Comparison of ENCODE assay signal across 10 cellular contexts in the genomic region with DNA sequence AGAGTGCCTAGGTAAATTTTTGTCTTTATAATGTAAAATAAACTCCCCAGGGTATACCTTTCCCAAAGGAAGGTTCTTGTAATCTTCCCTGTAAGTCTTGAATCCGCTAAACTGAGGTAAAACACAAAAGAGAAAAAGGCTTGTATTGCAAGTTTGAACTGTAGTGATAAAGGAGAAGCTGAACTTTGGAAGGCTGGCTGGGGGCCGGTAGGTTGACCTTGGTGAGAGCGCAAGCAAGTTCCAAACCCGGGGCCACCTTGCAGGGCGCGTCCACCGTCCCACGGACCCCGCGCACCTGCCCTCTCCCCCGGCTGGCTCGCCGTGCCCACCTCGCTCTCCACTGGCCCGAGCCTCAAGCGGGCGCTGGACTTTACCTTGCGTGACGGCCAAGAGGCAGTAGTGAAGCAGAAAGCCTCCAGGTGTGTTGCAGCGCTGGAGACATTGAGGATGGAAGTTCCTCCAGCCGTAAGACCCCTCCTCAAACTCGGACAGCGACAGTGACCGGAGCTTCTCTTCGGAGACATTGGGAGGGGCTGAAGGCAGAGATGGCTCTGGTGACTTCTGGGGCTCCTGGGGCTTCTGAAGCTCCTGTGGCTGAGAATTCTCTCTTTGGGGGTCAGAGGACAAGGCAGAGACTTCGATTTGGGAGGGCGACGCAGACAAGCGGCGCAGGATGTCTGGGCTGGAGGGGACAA. TPM values are rescaled to one million over a fixed set of nuclear protein-coding genes. Genes with fewer than 3 reads are reported as not detected.
DNase-seq lines count a peak whose midpoint lies in the region; ATAC-seq, FAIRE-seq and TF ChIP-seq lines count a peak whose summit lies in the region.
"Had no signal": no experiment of that assay in that cellular context is flagged by ENCODE, and none has a peak within 500 bp of the region (broad histone marks: within the 10 kb centered on the region; RNA-seq: fewer than 3 reads in every experiment).

No MANE protein-coding gene starts in this region.

- dilution Hi-C loops in keratinocyte (cut with MboI; ENCODE audit: extremely low pct_ligation_motif_present, low sequenced_read_pairs) = no loop called here

- H3K4me2 ChIP-seq in keratinocyte (ENCODE audit: control insufficient read depth, extremely low read depth, insufficient read depth, low read depth, low read length) = peak overlapping the region; percentile 71

- peak; percentile 20 for DNase-seq in NCI-H510A treated with DMSO at 0.1 percent for 48 hours (lab: John Stamatoyannopoulos, UW)
- no peak for DNase-seq in NCI-H510A (lab: John Stamatoyannopoulos, UW)
- DNase-seq in activated T-helper 1 cell treated with anti-CD3 and anti-CD28 coated beads, Interleukin-12 subunit alpha, Interleukin-12 subunit beta, Interleukin-2, Interleukin-4 antibody, amounts not matched to agents 30 ng/mL and 10 ng/mL and 1 ng/mL, durations not matched to agents 14 hours and 24 hours and 36 hours (ENCODE audit: low spot score) = no peak
- DNase-seq in keratinocyte (ENCODE audit: low read depth, low spot score) = no peak
- no peak for DNase-seq in midbrain (lab: John Stamatoyannopoulos, UW)

- H3K9me3 ChIP-seq in keratinocyte (ENCODE audit: control insufficient read depth, low read depth, low read length) (no peaks in the 10 kb centered on the region), subcutaneous abdominal adipose tissue (ENCODE audit: control insufficient read depth in 5 of 5, low read length in 5 of 5) (no peaks in the 10 kb centered on the region)

- H3K9me1 ChIP-seq in keratinocyte (ENCODE audit: control insufficient read depth, extremely low read depth, insufficient read depth, low read length) = no peaks in the 10 kb centered on the region

- no peaks in the 10 kb centered on the region for H3K79me2 ChIP-seq in keratinocyte (ENCODE audit: control insufficient read depth, insufficient read depth, low read length)

- no peaks in the 10 kb centered on the region for H3K36me3 Mint-ChIP-seq in activated T-helper 1 cell treated with anti-CD3 and anti-CD28 coated beads, Interleukin-12 subunit alpha, Interleukin-12 subunit beta, Interleukin-2, Interleukin-4 antibody, amounts not matched to agents 30 ng/mL and 10 ng/mL and 1 ng/mL, durations not matched to agents 14 hours and 24 hours and 36 hours (ENCODE audit: low read depth)

- ATAC-seq in HG03025 (IDR thresholded peaks at IDR 0.05; ENCODE audit: low FRiP score, unreplicated experiment) = peak; percentile 2
- no peak for ATAC-seq in GM19328 (IDR thresholded peaks at IDR 0.05; ENCODE audit: unreplicated experiment)

- H3K27me3 Mint-ChIP-seq in activated T-helper 1 cell treated with anti-CD3 and anti-CD28 coated beads, Interleukin-12 subunit alpha, Interleukin-12 subunit beta, Interleukin-2, Interleukin-4 antibody, amounts not matched to agents 30 ng/mL and 10 ng/mL and 1 ng/mL, durations not matched to agents 14 hours and 24 hours and 36 hours (ENCODE audit: insufficient read depth) = peaks cover 16% of the 10 kb centered on the region

- TF ChIP-seq CTCF in keratinocyte (optimal IDR thresholded peaks at IDR 0.05 in 1 of 3, IDR thresholded peaks at IDR 0.05 in 1 of 3, conservative IDR thresholded peaks at IDR 0.05 in 1 of 3; ENCODE audit: extremely low read depth in 1 of 3, insufficient read depth in 2 of 3, low read length in 3 of 3) = no peak

- no peaks in the 10 kb centered on the region for H3K9me3 Mint-ChIP-seq in activated T-helper 1 cell treated with anti-CD3 and anti-CD28 coated beads, Interleukin-12 subunit alpha, Interleukin-12 subunit beta, Interleukin-2, Interleukin-4 antibody, amounts not matched to agents 30 ng/mL and 10 ng/mL and 1 ng/mL, durations not matched to agents 14 hours and 24 hours and 36 hours

- H3K4me3 Mint-ChIP-seq in activated T-helper 1 cell treated with anti-CD3 and anti-CD28 coated beads, Interleukin-12 subunit alpha, Interleukin-12 subunit beta, Interleukin-2, Interleukin-4 antibody, amounts not matched to agents 30 ng/mL and 10 ng/mL and 1 ng/mL, durations not matched to agents 14 hours and 24 hours and 36 hours = peak overlapping the region; percentile 79

- H3K27me3 ChIP-seq in keratinocyte (ENCODE audit: control insufficient read depth, extremely low read depth, insufficient read depth, low read length) (no peaks in the 10 kb centered on the region), subcutaneous abdominal adipose tissue (ENCODE audit: control insufficient read depth in 5 of 5, insufficient read depth in 4 of 5, low read length in 5 of 5) (peaks cover 3 to 9% (median 5%) of the 10 kb centered on the region in 5 donors)
- H3K27me3 ChIP-seq: BLaER1 treated with 17β-estradiol and CSF1 and Interleukin-3, amounts not matched to agents 10 nM and 100 nM had no signal

- H3K27ac ChIP-seq in keratinocyte (ENCODE audit: control insufficient read depth, insufficient read depth, low read length) = no peak overlapping the region
- H3K27ac ChIP-seq in subcutaneous abdominal adipose tissue (ENCODE audit: low read depth, low read length) = no peak overlapping the region

- no peak overlapping the region for H3K27ac Mint-ChIP-seq in activated T-helper 1 cell treated with anti-CD3 and anti-CD28 coated beads, Interleukin-12 subunit alpha, Interleukin-12 subunit beta, Interleukin-2, Interleukin-4 antibody, amounts not matched to agents 30 ng/mL and 10 ng/mL and 1 ng/mL, durations not matched to agents 14 hours and 24 hours and 36 hours

- FAIRE-seq in keratinocyte (lab: Jason Lieb, UNC) = no peak
- FAIRE-seq: TTC549 had no signal

- H3K9ac ChIP-seq in keratinocyte (ENCODE audit: control insufficient read depth, extremely low read depth, insufficient read depth, low read length) (no peak overlapping the region), subcutaneous abdominal adipose tissue (ENCODE audit: low read length in 5 of 5) (peak overlapping the region in 2 of 5 donors; percentile 30 to 51)
- H3K9ac ChIP-seq: BLaER1 treated with 17β-estradiol and CSF1 and Interleukin-3, amounts not matched to agents 10 nM and 100 nM had no signal

- no peaks in the 10 kb centered on the region for H4K20me1 ChIP-seq in keratinocyte (ENCODE audit: control insufficient read depth, extremely low read depth, insufficient read depth, low read length)
- H4K20me1 ChIP-seq: BLaER1 treated with 17β-estradiol and CSF1 and Interleukin-3, amounts not matched to agents 10 nM and 100 nM had no signal

- H3K4me1 ChIP-seq in keratinocyte (ENCODE audit: control insufficient read depth, extremely low read depth, insufficient read depth, low read length) (no peaks in the 10 kb centered on the region), subcutaneous abdominal adipose tissue (ENCODE audit: control insufficient read depth in 5 of 5, insufficient read depth in 5 of 5, low read length in 5 of 5) (peaks cover 5 to 17% (median 15%) of the 10 kb centered on the region in 5 donors)

- H3K4me3 ChIP-seq in keratinocyte (ENCODE audit: control insufficient read depth in 2 of 3, extremely low read depth in 1 of 3, insufficient read depth in 2 of 3, low read depth in 1 of 3, low read length in 3 of 3) (peak overlapping the region; percentile 17 to 55 (median 38)), subcutaneous abdominal adipose tissue (ENCODE audit: low read depth in 1 of 5, low read length in 5 of 5) (peak overlapping the region; percentile 65 to 75 (median 72))
- H3K4me3 ChIP-seq: BLaER1 treated with 17β-estradiol and CSF1 and Interleukin-3, amounts not matched to agents 10 nM and 100 nM had no signal

- peak overlapping the region; percentile 36 for H2AFZ ChIP-seq in keratinocyte (ENCODE audit: control insufficient read depth, low read length)

- intact Hi-C loops in activated T-helper 1 cell treated with anti-CD3 and anti-CD28 coated beads, Interleukin-12 subunit alpha, Interleukin-12 subunit beta, Interleukin-2, Interleukin-4 antibody, amounts not matched to agents 30 ng/mL and 10 ng/mL and 1 ng/mL, durations not matched to agents 14 hours and 24 hours and 36 hours (cut with micrococcal nuclease) = no loop called here

- no peaks in the 10 kb centered on the region for H3K36me3 ChIP-seq in keratinocyte (ENCODE audit: control insufficient read depth in 2 of 2, extremely low read depth in 1 of 2, insufficient read depth in 2 of 2, low read length in 2 of 2)
- no peaks in the 10 kb centered on the region for H3K36me3 ChIP-seq in subcutaneous abdominal adipose tissue (ENCODE audit: control insufficient read depth in 5 of 5, insufficient read depth in 5 of 5, low read length in 5 of 5)
- H3K36me3 ChIP-seq: BLaER1 treated with 17β-estradiol and CSF1 and Interleukin-3, amounts not matched to agents 10 nM and 100 nM had no signal

- H3K4me1 Mint-ChIP-seq in activated T-helper 1 cell treated with anti-CD3 and anti-CD28 coated beads, Interleukin-12 subunit alpha, Interleukin-12 subunit beta, Interleukin-2, Interleukin-4 antibody, amounts not matched to agents 30 ng/mL and 10 ng/mL and 1 ng/mL, durations not matched to agents 14 hours and 24 hours and 36 hours (ENCODE audit: low read depth) = peaks cover 26% of the 10 kb centered on the region

RNA-seq across cellular contexts. Expression of a gene that starts 0.4 kb away (rescaled TPM):
- total RNA-seq in activated T-helper 1 cell treated with anti-CD3 and anti-CD28 coated beads, Interleukin-12 subunit alpha, Interleukin-12 subunit beta, Interleukin-2, Interleukin-4 antibody, amounts not matched to agents 30 ng/mL and 10 ng/mL and 1 ng/mL, durations not matched to agents 14 hours and 24 hours and 36 hours = 0.22 and 0.26 TPM in 2 replicates
- 0.01 to 0.02 TPM in 2 of 3 replicates, not detected in the other for polyA plus RNA-seq in keratinocyte
- not detected for polyA plus RNA-seq in keratinocyte (2011; ENCODE audit: low read depth)
- polyA plus RNA-seq in keratinocyte (2011; cell fraction: cytosol; rRNA removed) = not detected in 2 replicates
- not detected in 2 replicates for polyA plus RNA-seq in keratinocyte (2011; cell fraction: nucleus; rRNA removed)
- polyA plus RNA-seq in keratinocyte (2012; ENCODE audit: low replicate concordance) = not detected in 2 replicates
- not detected in 3 replicates for polyA minus RNA-seq in keratinocyte
- not detected for polyA minus RNA-seq in keratinocyte (2011; cell fraction: cytosol; rRNA and poly(A)+ RNA removed)
- polyA minus RNA-seq in keratinocyte (2011; cell fraction: nucleus; rRNA and poly(A)+ RNA removed) = not detected in 2 replicates
